ENCODE assay signal across 11 cellular contexts in the genomic region with DNA sequence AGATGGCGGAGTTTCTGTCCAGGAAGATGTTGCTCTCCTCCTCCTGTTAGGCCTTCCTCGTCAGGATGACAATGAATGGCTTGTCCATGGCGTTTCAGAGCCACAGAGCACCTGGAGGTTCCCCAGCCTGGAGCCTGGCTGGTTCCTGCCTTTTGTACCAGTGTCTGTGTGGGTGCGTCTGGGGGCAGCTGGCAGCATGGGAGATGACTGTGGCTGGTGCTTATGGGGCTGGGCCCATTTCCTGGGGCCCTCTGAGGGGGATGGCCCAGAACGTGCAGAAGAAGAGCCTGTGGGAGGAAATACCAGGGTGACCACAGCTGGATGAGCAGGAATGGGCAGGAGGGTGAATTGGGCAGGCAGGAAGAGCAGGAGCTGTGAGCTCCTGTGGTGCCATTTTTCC. TPM values are rescaled to one million over a fixed set of nuclear protein-coding genes. Genes with fewer than 3 reads are reported as not detected.
DNase-seq lines count a peak whose midpoint lies in the region; ATAC-seq, FAIRE-seq and TF ChIP-seq lines count a peak whose summit lies in the region.
"Had no signal": no experiment of that assay in that cellular context is flagged by ENCODE, and none has a peak within 500 bp of the region (broad histone marks: within the 10 kb centered on the region; RNA-seq: fewer than 3 reads in every experiment).

No MANE protein-coding gene starts in this region.

- POLR2A ChIA-PET in PC-3 (lab: Charles Lee; ENCODE audit: unreplicated experiment): interaction anchor here (0.6 kb wide), 2 partner anchors 13 to 172 kb away, joined by 3 to 4 read pairs; no protein-coding TSS in a partner anchor
- POLR2A ChIA-PET in Caco-2 (lab: Charles Lee): no interaction called here

- FAIRE-seq in GM18507 (lab: Jason Lieb, UNC): peak; percentile 47

- H3K4me3 ChIP-seq in PC-3 (ENCODE audit: low read length): no peak overlapping the region
- H3K4me3 ChIP-seq in stomach: no peak overlapping the region
- no peak overlapping the region for H3K4me3 ChIP-seq in mucosa of descending colon
- no peak overlapping the region for H3K4me3 ChIP-seq in Caco-2 (ENCODE audit: low read depth, low read length)
- H3K4me3 ChIP-seq: lung had no signal

- H3K9ac ChIP-seq in PC-3 (ENCODE audit: low read length): peak overlapping the region; percentile 33; the same call in 1 of the 2 replicates

- no peak overlapping the region for H3K4me3 Mint-ChIP-seq in Caco-2 (ENCODE audit: unreplicated experiment)
- H3K4me3 Mint-ChIP-seq: stimulated activated effector memory CD8-positive, alpha-beta T cell treated with anti-CD3 and anti-CD28 coated beads, Interleukin-12 subunit alpha, Interleukin-12 subunit beta, amount 100 ng/mL, for 72 hours had no signal

- H3K27ac ChIP-seq in PC-3 (ENCODE audit: low read length): peak overlapping the region; percentile 70
- no peak overlapping the region for H3K27ac ChIP-seq in foreskin keratinocyte
- peak overlapping the region in 4 of 5 donors; percentile 41 to 67 (median 50) for H3K27ac ChIP-seq in stomach

- H3K4me1 Mint-ChIP-seq in Caco-2 (ENCODE audit: low read depth, unreplicated experiment): peaks cover 42% of the 10 kb centered on the region

- no peaks in the 10 kb centered on the region for H3F3A ChIP-seq in PC-3 (ENCODE audit: low read length, unreplicated experiment)

- 71 to 82% (median 76%) methylated on average over 5 of the region's 5 CpGs for WGBS in stomach, 5 donors

- TF ChIP-seq CTCF in PC-3 (conservative IDR thresholded peaks at IDR 0.05; ENCODE audit: low read depth, low read length) (no peak), foreskin keratinocyte (conservative IDR thresholded peaks at IDR 0.05) (no peak), stomach (IDR thresholded peaks at IDR 0.05) (no peak), mucosa of descending colon (IDR thresholded peaks at IDR 0.05) (no peak), Caco-2 (IDR thresholded peaks at IDR 0.05; ENCODE audit: insufficient read depth in 1 of 2, low read depth in 1 of 2, low read length in 1 of 2, severe bottlenecking in 1 of 2, unreplicated experiment in 1 of 2) (no peak)

- H3K9me3 Mint-ChIP-seq in Caco-2 (ENCODE audit: unreplicated experiment): no peaks in the 10 kb centered on the region
- H3K9me3 Mint-ChIP-seq: stimulated activated effector memory CD8-positive, alpha-beta T cell treated with anti-CD3 and anti-CD28 coated beads, Interleukin-12 subunit alpha, Interleukin-12 subunit beta, amount 100 ng/mL, for 72 hours had no signal

- no peaks in the 10 kb centered on the region for H3K9me2 ChIP-seq in PC-3 (replicated peaks; ENCODE audit: low read length)

- H3K27me3 ChIP-seq in PC-3 (ENCODE audit: low read length) (no peaks in the 10 kb centered on the region), foreskin keratinocyte (no peaks in the 10 kb centered on the region), stomach (peaks cover 0 to 11% (median 3%) of the 10 kb centered on the region in 3 donors), Caco-2 (replicated peaks; ENCODE audit: control insufficient read depth, insufficient read depth, low read length) (no peaks in the 10 kb centered on the region)

- H2AFZ ChIP-seq in PC-3 (ENCODE audit: low read length): peak overlapping the region; percentile 11

- CTCF ChIA-PET in PC-3 (lab: Charles Lee) (interaction anchor here (1.0 kb wide), 1 partner anchor 276 kb away, joined by 6 read pairs; no protein-coding TSS in a partner anchor), Caco-2 (lab: Charles Lee) (interaction anchor here (1.2 kb wide), 1 partner anchor 72 kb away, joined by 4 read pairs; no protein-coding TSS in a partner anchor)

- ATAC-seq in PC-3 (peak; percentile 37), foreskin keratinocyte (peak; percentile 39), HG03045 (IDR thresholded peaks at IDR 0.05; ENCODE audit: unreplicated experiment) (no peak), mucosa of descending colon (no peak)

- peak overlapping the region; percentile 42 for H3K4me2 ChIP-seq in PC-3 (ENCODE audit: low read length)

- H3K36me3 Mint-ChIP-seq in Caco-2 (ENCODE audit: insufficient read depth, unreplicated experiment): peaks cover 6% of the 10 kb centered on the region
- H3K36me3 Mint-ChIP-seq: stimulated activated effector memory CD8-positive, alpha-beta T cell treated with anti-CD3 and anti-CD28 coated beads, Interleukin-12 subunit alpha, Interleukin-12 subunit beta, amount 100 ng/mL, for 72 hours had no signal

- no peaks in the 10 kb centered on the region for H3K79me2 ChIP-seq in PC-3 (ENCODE audit: low read length)

- TF ChIP-seq POLR2A in stomach (IDR thresholded peaks at IDR 0.05): no peak

- DNase-seq in GM18507 (ENCODE audit: extremely low spot score, insufficient read length, low read depth): no peak
- DNase-seq in PC-3: peak; percentile 66
- DNase-seq in foreskin keratinocyte: no peak
- DNase-seq in stomach: no peak
- DNase-seq in effector CD8-positive, alpha-beta T cell (lab: John Stamatoyannopoulos, UW): no peak
- no peak for DNase-seq in mucosa of descending colon
- DNase-seq in Caco-2: no peak
- DNase-seq: NCI-H510A treated with DMSO at 0.1 percent for 48 hours had no signal

- no peak overlapping the region for H3K27ac Mint-ChIP-seq in Caco-2 (ENCODE audit: unreplicated experiment)

- H3K4me1 ChIP-seq in PC-3 (ENCODE audit: insufficient read depth, low read length) (peaks cover 33% of the 10 kb centered on the region), foreskin keratinocyte (peaks cover 13% of the 10 kb centered on the region), stomach (peaks cover 8 to 37% (median 17%) of the 10 kb centered on the region in 4 donors), mucosa of descending colon (ENCODE audit: low read depth) (peaks cover 4% of the 10 kb centered on the region), Caco-2 (peaks cover 43% of the 10 kb centered on the region)

- H3K36me3 ChIP-seq in PC-3 (ENCODE audit: low read depth, low read length) (no peaks in the 10 kb centered on the region), stomach (no peaks in the 10 kb centered on the region), mucosa of descending colon (ENCODE audit: low read depth) (no peaks in the 10 kb centered on the region), Caco-2 (ENCODE audit: control insufficient read depth, insufficient read depth, low read length) (no peaks in the 10 kb centered on the region)

- intact Hi-C loops in PC-3 (cut with micrococcal nuclease) (no loop called here), stomach (cut with DNase I; ENCODE audit: low total_unique reads) (no loop called here), mucosa of descending colon (cut with DNase I, micrococcal nuclease) (no loop called here), Caco-2 (cut with micrococcal nuclease; ENCODE audit: unreplicated experiment) (no loop called here)

- H3K9me3 ChIP-seq in PC-3 (ENCODE audit: low read length): no peaks in the 10 kb centered on the region
- H3K9me3 ChIP-seq in stomach: no peaks in the 10 kb centered on the region
- H3K9me3 ChIP-seq in mucosa of descending colon: no peaks in the 10 kb centered on the region
- H3K9me3 ChIP-seq in Caco-2: no peaks in the 10 kb centered on the region

- H4K20me1 ChIP-seq in PC-3 (ENCODE audit: low read length): no peaks in the 10 kb centered on the region

- TF ChIP-seq EP300 in stomach (IDR thresholded peaks at IDR 0.05): no peak

- BruUV-seq in PC-3 (replicated peaks; lab: Mats Ljungman, UMichigan): no TSS peak
- BruUV-seq in Caco-2 (replicated peaks; lab: Mats Ljungman, UMichigan): no TSS peak

- peaks cover 3% of the 10 kb centered on the region for H3K27me3 Mint-ChIP-seq in Caco-2 (ENCODE audit: insufficient read depth, unreplicated experiment)

RNA-seq across cellular contexts. Expression of a gene that starts 6.7 kb away (rescaled TPM):
- total RNA-seq in PC-3 (2014; rRNA removed) (9.0 and 10.2 TPM in 2 replicates), foreskin keratinocyte (14.3 and 14.9 TPM in 2 replicates), stomach (1 to 10 TPM in 2 of 5 donors, under 1 TPM in 1, not detected in 2; 0.87 to 5.3 (median 3.9) TPM), mucosa of descending colon (10 to 100 TPM in 1 of 3 donors, 1 to 10 TPM in 2; 4.3 to 10.5 (median 6.2) TPM), Caco-2 (2022) (11.4 and 13.8 TPM in 2 replicates)
- polyA plus RNA-seq in foreskin keratinocyte (7.9 and 9.7 TPM in 2 replicates), stomach (1 to 10 TPM; 2.1 to 4.9 (median 2.6) TPM)

RNA-seq across cellular contexts. Expression of a gene that starts 41.6 kb away (rescaled TPM):
- 33.6 and 37.0 TPM in 2 replicates for total RNA-seq in PC-3 (2014; rRNA removed)
- total RNA-seq in foreskin keratinocyte: 17.7 and 21.4 TPM in 2 replicates
- polyA plus RNA-seq in foreskin keratinocyte: 24.1 and 25.6 TPM in 2 replicates
- 10 to 100 TPM in 2 of 5 donors, 1 to 10 TPM in 2, under 1 TPM in 1; 0.87 to 16.2 (median 8.0) TPM for total RNA-seq in stomach
- polyA plus RNA-seq in stomach: 10 to 100 TPM; 16.1 to 21.1 (median 19.2) TPM
- 10 to 100 TPM; 12.5 to 16.9 (median 16.1) TPM for total RNA-seq in mucosa of descending colon
- 15.5 and 20.3 TPM in 2 replicates for total RNA-seq in Caco-2 (2022)

Comparison
In these comparisons a context has a peak if more than half of its experiments do, and no peak if none do; other contexts are left out.
1. ATAC-seq: peak in PC-3 (single experiment) and foreskin keratinocyte (single experiment); none in HG03045 (single experiment) and mucosa of descending colon (single experiment).